In genomic region chr6:85402922-85403321, GRCh38 we compare ENCODE assay signal across 2 cellular contexts.
TF ChIP-seq lines count a peak whose summit lies in the region.

No MANE protein-coding gene starts in this region.

TF ChIP-seq in SK-N-SH, 30 proteins besides CTCF, POLR2A, EP300 and RAD21 (continued from another document):
- TF ChIP-seq, protein P1, sequence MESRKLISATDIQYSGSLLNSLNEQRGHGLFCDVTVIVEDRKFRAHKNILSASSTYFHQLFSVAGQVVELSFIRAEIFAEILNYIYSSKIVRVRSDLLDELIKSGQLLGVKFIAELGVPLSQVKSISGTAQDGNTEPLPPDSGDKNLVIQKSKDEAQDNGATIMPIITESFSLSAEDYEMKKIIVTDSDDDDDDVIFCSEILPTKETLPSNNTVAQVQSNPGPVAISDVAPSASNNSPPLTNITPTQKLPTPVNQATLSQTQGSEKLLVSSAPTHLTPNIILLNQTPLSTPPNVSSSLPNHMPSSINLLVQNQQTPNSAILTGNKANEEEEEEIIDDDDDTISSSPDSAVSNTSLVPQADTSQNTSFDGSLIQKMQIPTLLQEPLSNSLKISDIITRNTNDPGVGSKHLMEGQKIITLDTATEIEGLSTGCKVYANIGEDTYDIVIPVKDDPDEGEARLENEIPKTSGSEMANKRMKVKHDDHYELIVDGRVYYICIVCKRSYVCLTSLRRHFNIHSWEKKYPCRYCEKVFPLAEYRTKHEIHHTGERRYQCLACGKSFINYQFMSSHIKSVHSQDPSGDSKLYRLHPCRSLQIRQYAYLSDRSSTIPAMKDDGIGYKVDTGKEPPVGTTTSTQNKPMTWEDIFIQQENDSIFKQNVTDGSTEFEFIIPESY (IDR thresholded peaks at IDR 0.05; ENCODE audit: borderline replicate concordance, low read depth) = no peak
- no peak for TF ChIP-seq FOSL2 (IDR thresholded peaks at IDR 0.05; ENCODE audit: borderline replicate concordance, low read depth)
- no peak for TF ChIP-seq POLR2AphosphoS5 (IDR thresholded peaks at IDR 0.05; ENCODE audit: low read depth, low read length)
- TF ChIP-seq, protein P2, sequence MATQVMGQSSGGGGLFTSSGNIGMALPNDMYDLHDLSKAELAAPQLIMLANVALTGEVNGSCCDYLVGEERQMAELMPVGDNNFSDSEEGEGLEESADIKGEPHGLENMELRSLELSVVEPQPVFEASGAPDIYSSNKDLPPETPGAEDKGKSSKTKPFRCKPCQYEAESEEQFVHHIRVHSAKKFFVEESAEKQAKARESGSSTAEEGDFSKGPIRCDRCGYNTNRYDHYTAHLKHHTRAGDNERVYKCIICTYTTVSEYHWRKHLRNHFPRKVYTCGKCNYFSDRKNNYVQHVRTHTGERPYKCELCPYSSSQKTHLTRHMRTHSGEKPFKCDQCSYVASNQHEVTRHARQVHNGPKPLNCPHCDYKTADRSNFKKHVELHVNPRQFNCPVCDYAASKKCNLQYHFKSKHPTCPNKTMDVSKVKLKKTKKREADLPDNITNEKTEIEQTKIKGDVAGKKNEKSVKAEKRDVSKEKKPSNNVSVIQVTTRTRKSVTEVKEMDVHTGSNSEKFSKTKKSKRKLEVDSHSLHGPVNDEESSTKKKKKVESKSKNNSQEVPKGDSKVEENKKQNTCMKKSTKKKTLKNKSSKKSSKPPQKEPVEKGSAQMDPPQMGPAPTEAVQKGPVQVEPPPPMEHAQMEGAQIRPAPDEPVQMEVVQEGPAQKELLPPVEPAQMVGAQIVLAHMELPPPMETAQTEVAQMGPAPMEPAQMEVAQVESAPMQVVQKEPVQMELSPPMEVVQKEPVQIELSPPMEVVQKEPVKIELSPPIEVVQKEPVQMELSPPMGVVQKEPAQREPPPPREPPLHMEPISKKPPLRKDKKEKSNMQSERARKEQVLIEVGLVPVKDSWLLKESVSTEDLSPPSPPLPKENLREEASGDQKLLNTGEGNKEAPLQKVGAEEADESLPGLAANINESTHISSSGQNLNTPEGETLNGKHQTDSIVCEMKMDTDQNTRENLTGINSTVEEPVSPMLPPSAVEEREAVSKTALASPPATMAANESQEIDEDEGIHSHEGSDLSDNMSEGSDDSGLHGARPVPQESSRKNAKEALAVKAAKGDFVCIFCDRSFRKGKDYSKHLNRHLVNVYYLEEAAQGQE (IDR thresholded peaks at IDR 0.05; ENCODE audit: low read depth, low read length) = no peak

TF ChIP-seq in SK-N-SH treated with all-trans-retinoic acid at 6 μM for 48 hours, 23 proteins besides CTCF, POLR2A, EP300 and RAD21 (continued from another document):
- TF ChIP-seq, protein P3, sequence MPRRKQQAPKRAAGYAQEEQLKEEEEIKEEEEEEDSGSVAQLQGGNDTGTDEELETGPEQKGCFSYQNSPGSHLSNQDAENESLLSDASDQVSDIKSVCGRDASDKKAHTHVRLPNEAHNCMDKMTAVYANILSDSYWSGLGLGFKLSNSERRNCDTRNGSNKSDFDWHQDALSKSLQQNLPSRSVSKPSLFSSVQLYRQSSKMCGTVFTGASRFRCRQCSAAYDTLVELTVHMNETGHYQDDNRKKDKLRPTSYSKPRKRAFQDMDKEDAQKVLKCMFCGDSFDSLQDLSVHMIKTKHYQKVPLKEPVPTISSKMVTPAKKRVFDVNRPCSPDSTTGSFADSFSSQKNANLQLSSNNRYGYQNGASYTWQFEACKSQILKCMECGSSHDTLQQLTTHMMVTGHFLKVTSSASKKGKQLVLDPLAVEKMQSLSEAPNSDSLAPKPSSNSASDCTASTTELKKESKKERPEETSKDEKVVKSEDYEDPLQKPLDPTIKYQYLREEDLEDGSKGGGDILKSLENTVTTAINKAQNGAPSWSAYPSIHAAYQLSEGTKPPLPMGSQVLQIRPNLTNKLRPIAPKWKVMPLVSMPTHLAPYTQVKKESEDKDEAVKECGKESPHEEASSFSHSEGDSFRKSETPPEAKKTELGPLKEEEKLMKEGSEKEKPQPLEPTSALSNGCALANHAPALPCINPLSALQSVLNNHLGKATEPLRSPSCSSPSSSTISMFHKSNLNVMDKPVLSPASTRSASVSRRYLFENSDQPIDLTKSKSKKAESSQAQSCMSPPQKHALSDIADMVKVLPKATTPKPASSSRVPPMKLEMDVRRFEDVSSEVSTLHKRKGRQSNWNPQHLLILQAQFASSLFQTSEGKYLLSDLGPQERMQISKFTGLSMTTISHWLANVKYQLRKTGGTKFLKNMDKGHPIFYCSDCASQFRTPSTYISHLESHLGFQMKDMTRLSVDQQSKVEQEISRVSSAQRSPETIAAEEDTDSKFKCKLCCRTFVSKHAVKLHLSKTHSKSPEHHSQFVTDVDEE (CRISPR knock-in tag; IDR thresholded peaks at IDR 0.05) = no peak
- no peak for TF ChIP-seq OSR1 (CRISPR knock-in tag; IDR thresholded peaks at IDR 0.05)
- no peak for TF ChIP-seq ZNF8 (CRISPR knock-in tag; IDR thresholded peaks at IDR 0.05)
- TF ChIP-seq, protein P4, sequence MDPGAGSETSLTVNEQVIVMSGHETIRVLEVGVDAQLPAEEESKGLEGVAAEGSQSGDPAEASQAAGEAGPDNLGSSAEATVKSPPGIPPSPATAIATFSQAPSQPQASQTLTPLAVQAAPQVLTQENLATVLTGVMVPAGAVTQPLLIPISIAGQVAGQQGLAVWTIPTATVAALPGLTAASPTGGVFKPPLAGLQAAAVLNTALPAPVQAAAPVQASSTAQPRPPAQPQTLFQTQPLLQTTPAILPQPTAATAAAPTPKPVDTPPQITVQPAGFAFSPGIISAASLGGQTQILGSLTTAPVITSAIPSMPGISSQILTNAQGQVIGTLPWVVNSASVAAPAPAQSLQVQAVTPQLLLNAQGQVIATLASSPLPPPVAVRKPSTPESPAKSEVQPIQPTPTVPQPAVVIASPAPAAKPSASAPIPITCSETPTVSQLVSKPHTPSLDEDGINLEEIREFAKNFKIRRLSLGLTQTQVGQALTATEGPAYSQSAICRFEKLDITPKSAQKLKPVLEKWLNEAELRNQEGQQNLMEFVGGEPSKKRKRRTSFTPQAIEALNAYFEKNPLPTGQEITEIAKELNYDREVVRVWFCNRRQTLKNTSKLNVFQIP (CRISPR knock-in tag; IDR thresholded peaks at IDR 0.05; ENCODE audit: borderline replicate concordance, low read depth) = no peak
